ENCODE assay signal across 32 cellular contexts in the genomic region with DNA sequence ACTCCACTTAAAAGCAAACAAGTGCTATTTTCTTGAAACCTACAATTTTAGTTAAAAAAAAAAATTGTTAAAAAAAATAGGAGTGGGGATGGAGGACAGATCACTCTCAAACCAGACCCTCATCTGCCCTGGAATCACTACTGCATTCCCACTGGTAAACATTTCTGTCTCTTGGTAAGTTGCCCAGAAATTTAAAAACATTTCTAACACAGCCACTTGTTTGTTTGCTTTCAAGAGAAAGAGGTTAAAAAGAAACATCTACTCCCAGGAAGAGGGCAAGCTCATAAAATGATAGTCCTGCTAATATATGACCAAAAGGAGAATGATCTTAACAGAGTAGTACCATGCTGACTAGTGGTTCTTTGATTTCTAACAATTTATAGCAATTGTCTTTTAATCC.
DNase-seq lines count a peak whose midpoint lies in the region; ATAC-seq and TF ChIP-seq lines count a peak whose summit lies in the region.
"Had no signal": no experiment of that assay in that cellular context is flagged by ENCODE, and none has a peak within 500 bp of the region (broad histone marks: within the 10 kb centered on the region; RNA-seq: fewer than 3 reads in every experiment).

No MANE protein-coding gene starts in this region.

- H3K4me1 Mint-ChIP-seq in activated naive CD4-positive, alpha-beta T cell treated with anti-CD3 and anti-CD28 coated beads, Interleukin-2, amount 50 U/mL, for 24 hours = peaks cover 83% of the 10 kb centered on the region
- H3K4me1 Mint-ChIP-seq in stimulated activated memory B cell treated with anti-CD40 and anti-IgM and Interleukin-4, amounts not matched to agents 10 μg/mL and 1 μg/mL and 100 μg/mL, for 72 hours = peaks cover 54% of the 10 kb centered on the region
- H3K4me1 Mint-ChIP-seq in activated CD4-positive, alpha-beta T cell treated with anti-CD3 and anti-CD28 coated beads, Interleukin-2, amount 10 ng/mL, durations not matched to agents 7 days and 5 days = peaks cover 62% of the 10 kb centered on the region

- H3K27ac ChIP-seq in RWPE1 = peak overlapping the region; percentile 34; the same call in 1 of the 2 replicates
- H3K27ac ChIP-seq: psoas muscle, sigmoid colon, thoracic aorta had no signal

- H3K4me3 Mint-ChIP-seq in activated naive CD4-positive, alpha-beta T cell treated with anti-CD3 and anti-CD28 coated beads, Interleukin-2, amount 50 U/mL, for 24 hours = no peak overlapping the region
- H3K4me3 Mint-ChIP-seq in stimulated activated memory B cell treated with anti-CD40 and anti-IgM and Interleukin-4, amounts not matched to agents 10 μg/mL and 1 μg/mL and 100 μg/mL, for 72 hours = no peak overlapping the region
- H3K4me3 Mint-ChIP-seq in activated CD4-positive, alpha-beta T cell treated with anti-CD3 and anti-CD28 coated beads, Interleukin-2, amount 10 ng/mL, durations not matched to agents 7 days and 5 days = no peak overlapping the region
- H3K4me3 Mint-ChIP-seq: activated CD8-positive, alpha-beta T cell treated with anti-CD3 and anti-CD28 coated beads, Interleukin-2, amount 10 ng/mL, durations not matched to agents 7 days and 5 days; brain; H9; stimulated activated naive CD8-positive, alpha-beta T cell treated with anti-CD3 and anti-CD28 coated beads, Interleukin-15, Interleukin-2, amounts not matched to agents 100 ng/mL and 50 ng/mL, for 24 hours had no signal

- H3K27me3 Mint-ChIP-seq in activated naive CD4-positive, alpha-beta T cell treated with anti-CD3 and anti-CD28 coated beads, Interleukin-2, amount 50 U/mL, for 24 hours = no peaks in the 10 kb centered on the region
- H3K27me3 Mint-ChIP-seq in stimulated activated memory B cell treated with anti-CD40 and anti-IgM and Interleukin-4, amounts not matched to agents 10 μg/mL and 1 μg/mL and 100 μg/mL, for 72 hours = no peaks in the 10 kb centered on the region
- H3K27me3 Mint-ChIP-seq in activated CD4-positive, alpha-beta T cell treated with anti-CD3 and anti-CD28 coated beads, Interleukin-2, amount 10 ng/mL, durations not matched to agents 7 days and 5 days = no peaks in the 10 kb centered on the region
- H3K27me3 Mint-ChIP-seq: brain; stimulated activated naive CD8-positive, alpha-beta T cell treated with anti-CD3 and anti-CD28 coated beads, Interleukin-15, Interleukin-2, amounts not matched to agents 100 ng/mL and 50 ng/mL, for 24 hours had no signal

- H3K4me3 ChIP-seq in fibroblast of villous mesenchyme (ENCODE audit: low read depth, low read length) = no peak overlapping the region
- H3K4me3 ChIP-seq: K562, lung, psoas muscle, sigmoid colon, thoracic aorta had no signal

- no peak for DNase-seq in activated naive CD4-positive, alpha-beta T cell treated with anti-CD3 and anti-CD28 coated beads, Interleukin-2, amount 50 U/mL, for 16 hours
- no peak for DNase-seq in RWPE1 (ENCODE audit: low spot score)
- peak; percentile 84 for DNase-seq in fibroblast of villous mesenchyme (ENCODE audit: low read depth)
- DNase-seq in activated CD4-positive, alpha-beta T cell treated with anti-CD3 and anti-CD28 coated beads, Interleukin-2, amount 10 ng/mL, durations not matched to agents 7 days and 5 days = no peak
- DNase-seq in activated effector memory CD4-positive, alpha-beta T cell treated with anti-CD3 and anti-CD28 coated beads, Interleukin-2, amount 50 U/mL, for 16 hours = no peak
- DNase-seq: 8988T; activated CD4-positive, alpha-beta T cell treated with anti-CD3 and anti-CD28 coated beads for 1 hour; activated CD8-positive, alpha-beta T cell treated with anti-CD3 and anti-CD28 coated beads, Interleukin-2, amount 10 ng/mL, durations not matched to agents 7 days and 5 days; cerebellar nuclear complex; DMS153; glutamatergic neuron; H9; kidney; MM.1S; NCI-H1417; NCI-H2081 treated with DMSO at 0.1 percent for 48 hours; NCI-H446 treated with DMSO at 0.1 percent for 48 hours; NCI-H82; psoas muscle; RPMI8226; sigmoid colon; SK-N-SH; stimulated activated CD4-positive, alpha-beta T cell treated with anti-CD3 and anti-CD28 coated beads, Interleukin-15, amount 100 ng/mL, for 24 hours; T-helper 2 cell had no signal

- H3K27ac Mint-ChIP-seq in activated naive CD4-positive, alpha-beta T cell treated with anti-CD3 and anti-CD28 coated beads, Interleukin-2, amount 50 U/mL, for 24 hours = peak overlapping the region; percentile 41
- peak overlapping the region; percentile 35 for H3K27ac Mint-ChIP-seq in stimulated activated memory B cell treated with anti-CD40 and anti-IgM and Interleukin-4, amounts not matched to agents 10 μg/mL and 1 μg/mL and 100 μg/mL, for 72 hours
- no peak overlapping the region for H3K27ac Mint-ChIP-seq in activated CD4-positive, alpha-beta T cell treated with anti-CD3 and anti-CD28 coated beads, Interleukin-2, amount 10 ng/mL, durations not matched to agents 7 days and 5 days
- H3K27ac Mint-ChIP-seq: activated CD8-positive, alpha-beta T cell treated with anti-CD3 and anti-CD28 coated beads, Interleukin-2, amount 10 ng/mL, durations not matched to agents 7 days and 5 days had no signal

- peaks cover 13% of the 10 kb centered on the region for H3K36me3 Mint-ChIP-seq in activated naive CD4-positive, alpha-beta T cell treated with anti-CD3 and anti-CD28 coated beads, Interleukin-2, amount 50 U/mL, for 24 hours
- H3K36me3 Mint-ChIP-seq in stimulated activated memory B cell treated with anti-CD40 and anti-IgM and Interleukin-4, amounts not matched to agents 10 μg/mL and 1 μg/mL and 100 μg/mL, for 72 hours = peaks cover 38% of the 10 kb centered on the region
- H3K36me3 Mint-ChIP-seq in activated CD4-positive, alpha-beta T cell treated with anti-CD3 and anti-CD28 coated beads, Interleukin-2, amount 10 ng/mL, durations not matched to agents 7 days and 5 days (ENCODE audit: low read depth) = peaks cover 41% of the 10 kb centered on the region

- peaks cover 5% of the 10 kb centered on the region for H3K9me3 Mint-ChIP-seq in activated naive CD4-positive, alpha-beta T cell treated with anti-CD3 and anti-CD28 coated beads, Interleukin-2, amount 50 U/mL, for 24 hours
- H3K9me3 Mint-ChIP-seq in stimulated activated memory B cell treated with anti-CD40 and anti-IgM and Interleukin-4, amounts not matched to agents 10 μg/mL and 1 μg/mL and 100 μg/mL, for 72 hours = no peaks in the 10 kb centered on the region
- no peaks in the 10 kb centered on the region for H3K9me3 Mint-ChIP-seq in activated CD4-positive, alpha-beta T cell treated with anti-CD3 and anti-CD28 coated beads, Interleukin-2, amount 10 ng/mL, durations not matched to agents 7 days and 5 days
- H3K9me3 Mint-ChIP-seq: brain; H9; stimulated activated naive CD8-positive, alpha-beta T cell treated with anti-CD3 and anti-CD28 coated beads, Interleukin-15, Interleukin-2, amounts not matched to agents 100 ng/mL and 50 ng/mL, for 24 hours had no signal

- CTCF ChIA-PET in RWPE1 (lab: Yijun Ruan, JAX) = no interaction called here
- CTCF ChIA-PET in activated CD4-positive, alpha-beta T cell treated with anti-CD3 and anti-CD28 coated beads, Interleukin-2, amount 10 ng/mL, durations not matched to agents 7 days and 5 days (lab: Charles Lee) = interaction anchor here (0.7 to 2.1 kb wide), 3 partner anchors 11 to 497 kb away, joined by 3 to 8 read pairs (median 6); no protein-coding TSS in a partner anchor

- POLR2A ChIA-PET in RWPE1 (lab: Yijun Ruan, JAX; ENCODE audit: low non-redundant PET) = no interaction called here
- POLR2A ChIA-PET in activated CD4-positive, alpha-beta T cell treated with anti-CD3 and anti-CD28 coated beads, Interleukin-2, amount 10 ng/mL, durations not matched to agents 7 days and 5 days (lab: Charles Lee) = no interaction called here

- TF ChIP-seq CTCF in RWPE1 (conservative IDR thresholded peaks at IDR 0.05; ENCODE audit: low read depth) = no peak
- TF ChIP-seq CTCF in fibroblast of villous mesenchyme (IDR thresholded peaks at IDR 0.05; ENCODE audit: insufficient read depth, low read depth, low read length) = no peak

- ATAC-seq in stimulated activated memory B cell treated with anti-CD40 and anti-IgM and Interleukin-4, amounts not matched to agents 10 μg/mL and 1 μg/mL and 100 μg/mL, for 72 hours = no peak
- ATAC-seq in HG02588 (IDR thresholded peaks at IDR 0.05; ENCODE audit: unreplicated experiment) = no peak
- ATAC-seq: activated CD8-positive, alpha-beta T cell treated with anti-CD3 and anti-CD28 coated beads, Interleukin-2, amount 10 ng/mL, durations not matched to agents 7 days and 5 days; K562; psoas muscle had no signal
